In genomic region chr7:92528188-92528957, GRCh38 we compare ENCODE assay signal across 8 cellular contexts. TPM values are rescaled to one million over a fixed set of nuclear protein-coding genes. Genes with fewer than 3 reads are reported as not detected.
DNase-seq lines count a peak whose midpoint lies in the region; ATAC-seq and TF ChIP-seq lines count a peak whose summit lies in the region.

Gene PEX1 (minus strand): TSS chr7:92528520. CDS start chr7:92528435, 85 bp downstream.
Gene RBM48 (plus strand): TSS chr7:92528795. CDS start chr7:92528814, 19 bp downstream.

- DNase-seq in GM12864 (ENCODE audit: low read depth) (peak; percentile 98), NCI-H1092 treated with DMSO at 0.1 percent for 48 hours (lab: John Stamatoyannopoulos, UW) (peak; percentile 100), SKM-1 (lab: John Stamatoyannopoulos, UW; ENCODE audit: unreplicated experiment) (peak; percentile 98), glomerular endothelial cell (ENCODE audit: extremely low read depth, low read depth, low spot score) (peak; percentile 98), occipital lobe (lab: John Stamatoyannopoulos, UW) (peak; percentile 97)
- peak; percentile 85 to 96 for DNase-seq in activated naive CD4-positive, alpha-beta T cell treated with anti-CD3 and anti-CD28 coated beads, Interleukin-2, amount 50 U/mL, for 72 hours (ENCODE audit: low spot score in 2 of 2)

- ATAC-seq in HG02623 (IDR thresholded peaks at IDR 0.05; ENCODE audit: unreplicated experiment), result peak; percentile 96
- ATAC-seq in activated naive CD4-positive, alpha-beta T cell treated with anti-CD3 and anti-CD28 coated beads, Interleukin-2, amount 50 U/mL, for 72 hours, result peak; percentile 92 to 96

- peak; percentile 15 for TF ChIP-seq CTCF in GM12864 (IDR thresholded peaks at IDR 0.05; ENCODE audit: low read depth, low read length, missing control alignments)

- no peaks in the 10 kb centered on the region for H3K9me3 Mint-ChIP-seq in activated naive CD4-positive, alpha-beta T cell treated with anti-CD3 and anti-CD28 coated beads, Interleukin-2, amount 50 U/mL, for 72 hours

- peaks cover 2 to 22% of the 10 kb centered on the region in 2 donors for H3K36me3 Mint-ChIP-seq in activated naive CD4-positive, alpha-beta T cell treated with anti-CD3 and anti-CD28 coated beads, Interleukin-2, amount 50 U/mL, for 72 hours

- H3K27ac Mint-ChIP-seq in activated naive CD4-positive, alpha-beta T cell treated with anti-CD3 and anti-CD28 coated beads, Interleukin-2, amount 50 U/mL, for 72 hours, result peak within 1 kb of the TSS; percentile 96 to 97

- peak within 1 kb of the TSS; percentile 80 for H3K4me3 ChIP-seq in GM12864 (ENCODE audit: low read depth, low read length)

- peak within 1 kb of the TSS; percentile 90 for H3K27ac ChIP-seq in temporal lobe (ENCODE audit: low read depth, low read length)

RNA-seq across cellular contexts. Expression of gene PEX1, which starts in this region (rescaled TPM):
- total RNA-seq in activated naive CD4-positive, alpha-beta T cell treated with anti-CD3 and anti-CD28 coated beads, Interleukin-2, amount 50 U/mL, for 72 hours, result 10 to 100 TPM; 12.4 to 15.8 TPM
- total RNA-seq in glomerular endothelial cell (6.9 and 11.1 TPM in 2 replicates), occipital lobe (79.9 TPM), temporal lobe (40.8 TPM)

RNA-seq across cellular contexts. Expression of gene RBM48, which starts in this region (rescaled TPM):
- 10 to 100 TPM; 13.2 to 22.3 TPM for total RNA-seq in activated naive CD4-positive, alpha-beta T cell treated with anti-CD3 and anti-CD28 coated beads, Interleukin-2, amount 50 U/mL, for 72 hours
- total RNA-seq in glomerular endothelial cell (6.2 and 8.1 TPM in 2 replicates), occipital lobe (25.3 TPM), temporal lobe (20.9 TPM)

Comparison
In these comparisons a context has a peak if more than half of its experiments do, and no peak if none do; other contexts are left out.
1. Peak in every context shown above with its lines: DNase-seq, ATAC-seq, H3K4me3 ChIP-seq and H3K27ac ChIP-seq.